Comparison of ENCODE assay signal across 23 cellular contexts in the genomic region with DNA sequence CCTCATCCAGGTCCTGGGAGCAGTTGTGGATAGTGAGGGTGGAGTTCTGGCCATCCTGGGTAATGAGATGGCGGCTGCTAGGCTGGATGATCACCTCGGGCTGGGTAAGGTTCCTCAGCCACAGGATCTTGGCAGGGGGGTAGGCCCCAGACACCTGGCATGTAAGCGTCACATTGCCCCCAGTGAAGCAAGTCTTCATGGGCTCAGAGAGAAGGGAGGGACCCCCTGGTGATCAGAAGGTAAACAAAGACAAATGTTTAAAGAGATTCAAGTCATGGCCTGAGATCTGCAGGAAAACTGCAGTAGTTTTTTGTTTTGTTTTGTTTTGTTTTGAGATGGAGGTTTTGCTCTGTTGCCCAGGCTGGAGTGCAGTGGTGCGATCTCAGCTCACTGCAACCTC.
"Had no signal": no experiment of that assay in that cellular context is flagged by ENCODE, and none has a peak within 500 bp of the region (broad histone marks: within the 10 kb centered on the region; RNA-seq: fewer than 3 reads in every experiment).

No MANE protein-coding gene starts in this region.

- ATAC-seq: esophagus mucosa; left lung; naive thymus-derived CD8-positive, alpha-beta T cell had no signal

- H3K4me1 Mint-ChIP-seq: activated naive CD4-positive, alpha-beta T cell treated with anti-CD3 and anti-CD28 coated beads, Interleukin-2, amount 50 U/mL, for 24 hours; immature natural killer cell; mesothelial cell of epicardium; naive thymus-derived CD8-positive, alpha-beta T cell had no signal

- H3K9ac ChIP-seq: parathyroid adenoma had no signal

- H3K4me2 ChIP-seq: hepatocyte had no signal

- H3K9me3 ChIP-seq: neutrophil, tibial artery had no signal

- H3K4me1 ChIP-seq: parathyroid adenoma, tibial artery had no signal

- H3K27ac ChIP-seq: brain microvascular endothelial cell, hepatocyte, left lung, neutrophil, parathyroid adenoma, tibial artery had no signal

- H3K27me3 Mint-ChIP-seq: activated naive CD4-positive, alpha-beta T cell treated with anti-CD3 and anti-CD28 coated beads, Interleukin-2, amount 50 U/mL, for 24 hours; dendritic cell treated with granulocyte-macrophage colony-stimulating factor and Interleukin-4, amounts not matched to agents 40 ng/mL and 50 ng/mL, for 4 days had no signal

- H3K36me3 ChIP-seq: brain microvascular endothelial cell, neutrophil had no signal

- DNase-seq: activated gamma-delta T cell treated with Interleukin-2 at 50 U/mL for 16 hours; activated T-cell treated with anti-CD3 and anti-CD28 coated beads, Interleukin-2, amount 50 U/mL, for 1 hour; brain microvascular endothelial cell; caudate nucleus; effector CD4-positive, alpha-beta T cell; foreskin melanocyte; glutamatergic neuron; immature natural killer cell; kidney glomerular epithelial cell; left lung; naive thymus-derived CD8-positive, alpha-beta T cell; stimulated activated CD4-positive, alpha-beta T cell treated with anti-CD3 and anti-CD28 coated beads, Interleukin-12 subunit alpha, Interleukin-12 subunit beta, amount 100 ng/mL, for 4 hours; stimulated activated CD4-positive, alpha-beta T cell treated with anti-CD3 and anti-CD28 coated beads, Interleukin-4, amount 100 ng/mL, for 4 hours; substantia nigra had no signal

- H3K27me3 ChIP-seq: brain microvascular endothelial cell, hepatocyte, left lung, neutrophil, tibial artery had no signal

- H3K4me3 ChIP-seq: hepatocyte, left lung, tibial artery had no signal

- H3K27ac Mint-ChIP-seq: activated naive CD4-positive, alpha-beta T cell treated with anti-CD3 and anti-CD28 coated beads, Interleukin-2, amount 50 U/mL, for 24 hours; dendritic cell treated with granulocyte-macrophage colony-stimulating factor and Interleukin-4, amounts not matched to agents 40 ng/mL and 50 ng/mL, for 4 days; immature natural killer cell; mesothelial cell of epicardium; stimulated activated naive CD8-positive, alpha-beta T cell treated with anti-CD3 and anti-CD28 coated beads, Interleukin-15, Interleukin-2, amounts not matched to agents 100 ng/mL and 50 ng/mL, for 24 hours had no signal

- H3K9me3 Mint-ChIP-seq: activated naive CD4-positive, alpha-beta T cell treated with anti-CD3 and anti-CD28 coated beads, Interleukin-2, amount 50 U/mL, for 24 hours; immature natural killer cell; stimulated activated naive CD8-positive, alpha-beta T cell treated with anti-CD3 and anti-CD28 coated beads, Interleukin-15, Interleukin-2, amounts not matched to agents 100 ng/mL and 50 ng/mL, for 24 hours had no signal

- H2AFZ ChIP-seq: hepatocyte, parathyroid adenoma had no signal

- H3K79me2 ChIP-seq: hepatocyte, parathyroid adenoma had no signal

- H3K4me3 Mint-ChIP-seq: activated naive CD4-positive, alpha-beta T cell treated with anti-CD3 and anti-CD28 coated beads, Interleukin-2, amount 50 U/mL, for 24 hours; dendritic cell treated with granulocyte-macrophage colony-stimulating factor and Interleukin-4, amounts not matched to agents 40 ng/mL and 50 ng/mL, for 4 days; immature natural killer cell; mesothelial cell of epicardium; naive thymus-derived CD8-positive, alpha-beta T cell; stimulated activated naive CD8-positive, alpha-beta T cell treated with anti-CD3 and anti-CD28 coated beads, Interleukin-15, Interleukin-2, amounts not matched to agents 100 ng/mL and 50 ng/mL, for 24 hours had no signal

- H3K36me3 Mint-ChIP-seq: activated naive CD4-positive, alpha-beta T cell treated with anti-CD3 and anti-CD28 coated beads, Interleukin-2, amount 50 U/mL, for 24 hours; immature natural killer cell; naive thymus-derived CD8-positive, alpha-beta T cell had no signal
